ENCODE assay signal across 11 cellular contexts in the genomic region with DNA sequence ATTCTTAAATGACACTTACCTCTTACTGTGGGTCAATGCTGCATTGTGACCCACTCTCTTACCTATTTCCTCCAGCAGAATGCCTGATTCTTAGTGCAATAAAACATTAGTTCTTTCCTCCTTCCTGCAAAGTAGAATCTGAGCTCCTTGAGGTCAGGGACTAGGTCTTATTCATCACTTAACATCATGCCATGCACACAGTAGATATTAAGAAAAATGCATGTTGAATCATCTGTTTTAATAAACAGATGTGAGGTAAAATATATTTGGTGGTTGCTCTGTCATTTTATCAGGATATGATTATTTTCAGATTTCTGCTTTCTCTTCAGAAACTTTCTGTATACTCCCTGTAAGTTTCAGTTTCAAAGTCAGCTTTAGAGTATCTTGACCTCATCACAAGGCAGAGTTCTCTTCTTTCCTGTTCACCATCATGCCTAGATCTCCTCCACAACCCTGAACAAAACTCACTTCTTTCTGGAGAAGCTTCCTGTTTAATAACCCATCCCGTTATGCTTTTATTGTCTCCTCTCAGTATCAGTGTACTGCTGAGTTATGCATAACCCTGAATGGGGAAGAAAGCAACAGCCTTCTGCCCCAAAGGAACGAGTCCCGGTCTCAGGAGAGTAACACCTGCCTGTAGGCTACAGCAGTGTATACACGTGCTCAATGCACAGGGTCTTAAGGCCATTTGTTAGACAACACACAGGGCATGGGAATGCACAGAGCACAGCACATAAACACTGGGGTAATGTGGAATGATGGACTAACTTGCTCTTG. TPM values are rescaled to one million over a fixed set of nuclear protein-coding genes. Genes with fewer than 3 reads are reported as not detected.
DNase-seq lines count a peak whose midpoint lies in the region; ATAC-seq and TF ChIP-seq lines count a peak whose summit lies in the region.
"Had no signal": no experiment of that assay in that cellular context is flagged by ENCODE, and none has a peak within 500 bp of the region (broad histone marks: within the 10 kb centered on the region; RNA-seq: fewer than 3 reads in every experiment).

No MANE protein-coding gene starts in this region.

- H3K27ac ChIP-seq in CD8-positive, alpha-beta T cell (ENCODE audit: low read depth, low read length), result no peak overlapping the region
- peak overlapping the region; percentile 72 for H3K27ac ChIP-seq in KOPT-K1 (ENCODE audit: low read depth, low read length, poor library complexity, severe bottlenecking)

- peaks cover 44% of the 10 kb centered on the region for H3K4me1 Mint-ChIP-seq in CD8-positive, alpha-beta T cell (ENCODE audit: low read depth)

- H3K27me3 Mint-ChIP-seq in CD8-positive, alpha-beta T cell (ENCODE audit: low read depth), result no peaks in the 10 kb centered on the region

- H3K36me3 ChIP-seq in CD8-positive, alpha-beta T cell (ENCODE audit: insufficient read depth, low read length), result no peaks in the 10 kb centered on the region
- H3K36me3 ChIP-seq in KOPT-K1 (ENCODE audit: insufficient read depth, low read length), result no peaks in the 10 kb centered on the region

- H3K27me3 ChIP-seq in CD8-positive, alpha-beta T cell (ENCODE audit: insufficient read depth, low read length), result no peaks in the 10 kb centered on the region

- intact Hi-C loops in CD8-positive, alpha-beta T cell (cut with DNase I, micrococcal nuclease), result no loop called here
- intact Hi-C loops in left colon (cut with DNase I, micrococcal nuclease), result no loop called here
- intact Hi-C loops in posterior vena cava (cut with DNase I), result no loop called here

- H3K4me3 ChIP-seq in CD8-positive, alpha-beta T cell (ENCODE audit: low read depth, low read length), result no peak overlapping the region

- POLR2A ChIA-PET in CD8-positive, alpha-beta T cell (lab: Charles Lee), result interaction anchor here (0.8 to 3.1 kb wide), 5 partner anchors 30 to 65 kb away, joined by 3 to 9 read pairs (median 3); partner anchors contain the start of gene TSPOAP1

- H3K27ac Mint-ChIP-seq in CD8-positive, alpha-beta T cell, result peak overlapping the region; percentile 76

- no peaks in the 10 kb centered on the region for H3K9me3 ChIP-seq in CD8-positive, alpha-beta T cell (ENCODE audit: low read length)
- H3K9me3 ChIP-seq in KOPT-K1 (ENCODE audit: insufficient read depth, low read length, poor library complexity, severe bottlenecking), result no peaks in the 10 kb centered on the region

- ATAC-seq in CD8-positive, alpha-beta T cell, result no peak
- ATAC-seq in left colon (peak; percentile 14), HG03045 (IDR thresholded peaks at IDR 0.05; ENCODE audit: unreplicated experiment) (no peak)

- TF ChIP-seq CTCF in CD8-positive, alpha-beta T cell (IDR thresholded peaks at IDR 0.05), result no peak

- peak in 1 of 7 experiments; percentile 17 for DNase-seq in CD8-positive, alpha-beta T cell
- DNase-seq in GM19240 (ENCODE audit: insufficient read length, low spot score) (peak; percentile 38), left colon (no peak), NCI-H510A treated with DMSO at 0.1 percent for 48 hours (lab: John Stamatoyannopoulos, UW) (no peak), nucleus accumbens (lab: John Stamatoyannopoulos, UW) (no peak), posterior vena cava (ENCODE audit: low spot score) (no peak)
- DNase-seq: DMS153, NCI-H1092 had no signal

- H3K9me3 Mint-ChIP-seq in CD8-positive, alpha-beta T cell, result no peaks in the 10 kb centered on the region

- no peak overlapping the region for H3K4me3 Mint-ChIP-seq in CD8-positive, alpha-beta T cell

- CTCF ChIA-PET in CD8-positive, alpha-beta T cell (lab: Charles Lee), result interaction anchor here (1.5 to 1.8 kb wide), 2 partner anchors 35 to 38 kb away, joined by 3 to 8 read pairs; partner anchors contain the start of gene RNF43

- peaks cover 32% of the 10 kb centered on the region for H3K4me1 ChIP-seq in CD8-positive, alpha-beta T cell (ENCODE audit: insufficient read depth, low read length)

- no peaks in the 10 kb centered on the region for H3K36me3 Mint-ChIP-seq in CD8-positive, alpha-beta T cell

RNA-seq across cellular contexts. Expression of gene SUPT4H1, which starts 30.3 kb away (rescaled TPM):
- total RNA-seq in CD8-positive, alpha-beta T cell, result 10 to 100 TPM; 45.2 to 59.7 TPM
- total RNA-seq in left colon, result 10 to 100 TPM; 58.1 to 63.0 TPM
- 10 to 100 TPM; 48.4 to 50.1 TPM for total RNA-seq in posterior vena cava

RNA-seq across cellular contexts. Expression of gene RNF43, which starts 35.0 kb away (rescaled TPM):
- 1 to 10 TPM in 1 of 2 experiments, under 1 TPM in 1; 0.61 to 1.0 TPM for total RNA-seq in CD8-positive, alpha-beta T cell
- 10 to 100 TPM; 37.3 to 50.5 TPM for total RNA-seq in left colon
- not detected for total RNA-seq in posterior vena cava
- total RNA-seq: osteocyte had no signal

RNA-seq across cellular contexts. Expression of gene TSPOAP1, which starts 53.7 kb away (rescaled TPM):
- 10 to 100 TPM; 27.9 to 35.3 TPM for total RNA-seq in CD8-positive, alpha-beta T cell
- total RNA-seq in left colon, result 1 to 10 TPM; 6.1 to 7.9 TPM
- 1 to 10 TPM; 8.2 to 10.0 TPM for total RNA-seq in posterior vena cava

Comparison
In these comparisons a context has a peak if more than half of its experiments do, and no peak if none do; other contexts are left out.
1. RNA of gene RNF43, which starts 35.0 kb away (total RNA-seq): 37.3 to 50.5 TPM in left colon; 0.61 to 1.0 TPM in CD8-positive, alpha-beta T cell and not detected in posterior vena cava; every median in the first group is over 10 times any median in the second.